ENCODE assay signal across 8 cellular contexts in genomic region chr3:117526485-117527079, GRCh38.
DNase-seq lines count a peak whose midpoint lies in the region; ATAC-seq and TF ChIP-seq lines count a peak whose summit lies in the region.

No MANE protein-coding gene starts in this region.

- H4K8ac ChIP-seq in trophoblast cell (ENCODE audit: low read depth, low read length), result no peak overlapping the region

- H3K9ac ChIP-seq in trophoblast cell (ENCODE audit: low read length), result no peak overlapping the region

- ATAC-seq in GM19395 (IDR thresholded peaks at IDR 0.05; ENCODE audit: unreplicated experiment), result peak; percentile 84
- no peak for ATAC-seq in HG03571 (IDR thresholded peaks at IDR 0.05; ENCODE audit: unreplicated experiment)

- no peaks in the 10 kb centered on the region for H3K79me2 ChIP-seq in trophoblast cell (ENCODE audit: control insufficient read depth, insufficient read depth, low read length, poor library complexity)

- no peak overlapping the region for H2BK120ac ChIP-seq in trophoblast cell (ENCODE audit: insufficient read depth, low read length, poor library complexity)

- H3K27ac ChIP-seq in trophoblast cell (ENCODE audit: low read depth, low read length), result no peak overlapping the region

- no peak overlapping the region for H2BK12ac ChIP-seq in trophoblast cell (ENCODE audit: low read length)

- H3K79me1 ChIP-seq in trophoblast cell (ENCODE audit: low read length), result no peaks in the 10 kb centered on the region

- no peaks in the 10 kb centered on the region for H3K27me3 ChIP-seq in trophoblast cell (ENCODE audit: insufficient read depth, low read length)

- H4K91ac ChIP-seq in trophoblast cell (ENCODE audit: low read depth, low read length), result no peak overlapping the region

- DNase-seq in CD1c-positive myeloid dendritic cell (ENCODE audit: extremely low spot score) (peak; percentile 57), NOMO-1 treated with DMSO at 0.1 percent for 48 hours (lab: John Stamatoyannopoulos, UW; ENCODE audit: unreplicated experiment) (peak; percentile 2), erythroblast (lab: John Stamatoyannopoulos, UW) (peak; percentile 1 to 32), trophoblast cell (peak; percentile 8 to 60), DMS79 (lab: John Stamatoyannopoulos, UW) (no peak), islet precursor cell (no peak)

- no peak overlapping the region for H2AK5ac ChIP-seq in trophoblast cell (ENCODE audit: low read length)

- no peak for TF ChIP-seq POLR2A in erythroblast (IDR thresholded peaks at IDR 0.05; ENCODE audit: low read length)

- no peaks in the 10 kb centered on the region for H3K36me3 ChIP-seq in trophoblast cell (ENCODE audit: control insufficient read depth in 1 of 2, insufficient read depth in 2 of 2, low read length in 2 of 2)

- no CpG with 5 or more reads among the region's 3 CpGs for WGBS in trophoblast cell (ENCODE audit: extremely low coverage, insufficient coverage, insufficient read length)

- H3K9me3 ChIP-seq in trophoblast cell (ENCODE audit: insufficient read depth, low read depth, low read length), result no peaks in the 10 kb centered on the region

- H3K23ac ChIP-seq in trophoblast cell (ENCODE audit: low read length), result no peak overlapping the region

- H3K18ac ChIP-seq in trophoblast cell (ENCODE audit: low read length), result no peak overlapping the region

- no peak overlapping the region for H2BK5ac ChIP-seq in trophoblast cell (ENCODE audit: low read depth, low read length, poor library complexity)

- no peak overlapping the region for H4K12ac ChIP-seq in trophoblast cell (ENCODE audit: low read depth, low read length)

- no peak overlapping the region for H3K4me2 ChIP-seq in trophoblast cell (ENCODE audit: low read length)

- no peak overlapping the region for H2AFZ ChIP-seq in trophoblast cell (ENCODE audit: insufficient read depth, low read length, poor library complexity)

- H3K4me3 ChIP-seq in trophoblast cell (ENCODE audit: low read depth, low read length), result no peak overlapping the region

- H3K14ac ChIP-seq in trophoblast cell (ENCODE audit: low read length), result no peak overlapping the region

- no peak overlapping the region for H3K4ac ChIP-seq in trophoblast cell (ENCODE audit: low read depth, low read length)

- H3K4me1 ChIP-seq in trophoblast cell (ENCODE audit: control insufficient read depth in 1 of 2, insufficient read depth in 2 of 2, low read length in 2 of 2), result no peaks in the 10 kb centered on the region

Comparison
In these comparisons a context has a peak if more than half of its experiments do, and no peak if none do; other contexts are left out.
1. DNase-seq: peak in CD1c-positive myeloid dendritic cell (single experiment), NOMO-1 treated with DMSO at 0.1 percent for 48 hours (single experiment), erythroblast (2 of 2) and trophoblast cell (2 of 2); none in DMS79 (single experiment) and islet precursor cell (single experiment).